In genomic region chr9:129900263-129901041, GRCh38 we compare ENCODE assay signal across 12 cellular contexts.
A peak's percentile ranks its signal among the peaks of the same experiment; 100 is the strongest.
DNase-seq lines count a peak whose midpoint lies in the region; ATAC-seq and TF ChIP-seq lines count a peak whose summit lies in the region.
"Had no signal": no experiment of that assay in that cellular context is flagged by ENCODE, and none has a peak within 500 bp of the region (broad histone marks: within the 10 kb centered on the region; RNA-seq: fewer than 3 reads in every experiment).

No MANE protein-coding gene starts in this region.

- peaks cover 7 to 18% of the 10 kb centered on the region in 2 experiments for H3K4me1 ChIP-seq in neutrophil (ENCODE audit: control insufficient read depth in 1 of 2, insufficient read depth in 1 of 2, low read depth in 1 of 2, low read length in 1 of 2)
- H3K4me1 ChIP-seq in psoas muscle, result no peaks in the 10 kb centered on the region
- H3K4me1 ChIP-seq: HAP-1, parathyroid adenoma had no signal

- intact Hi-C loops in psoas muscle (cut with DNase I), result no loop called here

- H3K27me3 ChIP-seq in neutrophil (no peaks in the 10 kb centered on the region), psoas muscle (ENCODE audit: insufficient read depth in 3 of 3, low read length in 2 of 3) (no peaks in the 10 kb centered on the region)

- WGBS in psoas muscle, 3 donors, result 92 to 93% (median 92%) methylated on average over 20 of the region's 20 CpGs

- ATAC-seq in GM21737 (IDR thresholded peaks at IDR 0.05; ENCODE audit: unreplicated experiment), result peak; percentile 69
- ATAC-seq in psoas muscle, result no peak

- peaks cover 75% of the 10 kb centered on the region for H3K36me3 ChIP-seq in neutrophil
- H3K36me3 ChIP-seq in psoas muscle (ENCODE audit: insufficient read depth in 1 of 2, low read depth in 1 of 2), result peaks cover 6 to 62% of the 10 kb centered on the region in 2 donors

- H3K9me3 ChIP-seq in neutrophil, result no peaks in the 10 kb centered on the region
- no peaks in the 10 kb centered on the region for H3K9me3 ChIP-seq in psoas muscle
- H3K9me3 ChIP-seq: HAP-1 had no signal

- H3K27ac ChIP-seq in neutrophil (peak overlapping the region; percentile 67), psoas muscle (no peak overlapping the region)
- H3K27ac ChIP-seq: 22Rv1, parathyroid adenoma had no signal

- DNase-seq in NOMO-1 treated with DMSO at 0.1 percent for 48 hours (lab: John Stamatoyannopoulos, UW; ENCODE audit: unreplicated experiment), result peak; percentile 53
- no peak for DNase-seq in NOMO-1 treated with dmso at 0.1 percent for 144 hours (lab: John Stamatoyannopoulos, UW; ENCODE audit: unreplicated experiment)
- peak; percentile 81 for DNase-seq in MV-4-11 (lab: John Stamatoyannopoulos, UW)
- no peak for DNase-seq in NCI-H510A treated with DMSO at 0.1 percent for 48 hours (lab: John Stamatoyannopoulos, UW)
- no peak for DNase-seq in NCI-H146 treated with DMSO at 0.1 percent for 48 hours (lab: John Stamatoyannopoulos, UW; ENCODE audit: unreplicated experiment)
- DNase-seq in psoas muscle, result no peak
- DNase-seq: activated naive CD8-positive, alpha-beta T cell treated with anti-CD3 and anti-CD28 coated beads, Interleukin-2, amount 10 ng/mL, durations not matched to agents 7 days and 5 days had no signal

- no peak for TF ChIP-seq CTCF in neutrophil (IDR thresholded peaks at IDR 0.05)
- no peak for TF ChIP-seq CTCF in psoas muscle (IDR thresholded peaks at IDR 0.05)

- no peak overlapping the region for H3K4me3 ChIP-seq in neutrophil (ENCODE audit: low read depth in 1 of 2, low read length in 1 of 2)
- H3K4me3 ChIP-seq in psoas muscle, result no peak overlapping the region
- H3K4me3 ChIP-seq: HAP-1 had no signal

Comparison
In these comparisons a context has a peak if more than half of its experiments do, and no peak if none do; other contexts are left out.
1. DNase-seq: peak in NOMO-1 treated with DMSO at 0.1 percent for 48 hours (single experiment) and MV-4-11 (single experiment); none in NOMO-1 treated with dmso at 0.1 percent for 144 hours (single experiment), NCI-H510A treated with DMSO at 0.1 percent for 48 hours (single experiment), NCI-H146 treated with DMSO at 0.1 percent for 48 hours (single experiment) and psoas muscle (0 of 2).